In genomic region chr5:80122599-80122998, GRCh38 we compare ENCODE assay signal across 25 cellular contexts.
DNase-seq lines count a peak whose midpoint lies in the region; ATAC-seq, FAIRE-seq and TF ChIP-seq lines count a peak whose summit lies in the region.
"Had no signal": no experiment of that assay in that cellular context is flagged by ENCODE, and none has a peak within 500 bp of the region (broad histone marks: within the 10 kb centered on the region; RNA-seq: fewer than 3 reads in every experiment).

No MANE protein-coding gene starts in this region.

- no peaks in the 10 kb centered on the region for H3K4me1 ChIP-seq in right lobe of liver
- H3K4me1 ChIP-seq: breast epithelium, sigmoid colon, uterus had no signal

- POLR2A ChIA-PET in MCF 10A (lab: Yijun Ruan, JAX), result no interaction called here

- no peak overlapping the region for H3K27ac ChIP-seq in right lobe of liver
- H3K27ac ChIP-seq: breast epithelium, pancreas, sigmoid colon, uterus had no signal

- no peaks in the 10 kb centered on the region for H3K27me3 ChIP-seq in right lobe of liver
- H3K27me3 ChIP-seq: breast epithelium, pancreas, sigmoid colon, uterus had no signal

- H3K36me3 Mint-ChIP-seq in MCF 10A (ENCODE audit: insufficient read depth, unreplicated experiment), result no peaks in the 10 kb centered on the region

- peaks cover 9% of the 10 kb centered on the region for H3K4me1 Mint-ChIP-seq in MCF 10A (ENCODE audit: insufficient read depth, unreplicated experiment)
- H3K4me1 Mint-ChIP-seq: GM23338 had no signal

- intact Hi-C loops in right lobe of liver (cut with DNase I) (no loop called here), MCF 10A (cut with micrococcal nuclease) (no loop called here)

- H3K27ac Mint-ChIP-seq in MCF 10A (ENCODE audit: low read depth, unreplicated experiment), result no peak overlapping the region
- H3K27ac Mint-ChIP-seq: activated T-cell treated with anti-CD3 and anti-CD28 coated beads, Interleukin-2, amount 50 U/mL, for 24 hours; CD4-positive, alpha-beta T cell; GM23338; nephron had no signal

- TF ChIP-seq POLR2A in GM12891 (IDR thresholded peaks at IDR 0.05; ENCODE audit: low read depth, low read length) (no peak), right lobe of liver (IDR thresholded peaks at IDR 0.05) (no peak)

- no peaks in the 10 kb centered on the region for H3K36me3 ChIP-seq in right lobe of liver
- H3K36me3 ChIP-seq: breast epithelium, pancreas, sigmoid colon, uterus had no signal

- peak; percentile 13 to 21 for DNase-seq in AML-193 (lab: John Stamatoyannopoulos, UW)
- DNase-seq in GM12891 (ENCODE audit: insufficient read length, low spot score), result no peak
- DNase-seq in OCI-M1 (lab: John Stamatoyannopoulos, UW), result peak; percentile 43
- DNase-seq in right lobe of liver, result no peak
- DNase-seq in EL, result no peak
- DNase-seq in MCF 10A (ENCODE audit: unreplicated experiment), result no peak
- no peak for DNase-seq in GM19239 (ENCODE audit: insufficient read length, low spot score)
- DNase-seq in central memory CD4-positive, alpha-beta T cell, result no peak
- DNase-seq: activated CD4-positive, alpha-beta T cell treated with anti-CD3 and anti-CD28 coated beads for 1 hour; activated CD8-positive, alpha-beta memory T cell treated with anti-CD3 and anti-CD28 coated beads for 24 hours; activated naive CD4-positive, alpha-beta T cell; activated T-cell treated with anti-CD3 and anti-CD28 coated beads, Interleukin-2, amount 50 U/mL, for 24 hours; CD4-positive, alpha-beta T cell; cortex of kidney; DMS53; NCI-H1417; NCI-H2107; NCI-H510A treated with DMSO at 0.1 percent for 48 hours; pancreas; sigmoid colon; uterus had no signal

- H3K27me3 Mint-ChIP-seq in MCF 10A (ENCODE audit: insufficient read depth, unreplicated experiment), result no peaks in the 10 kb centered on the region
- H3K27me3 Mint-ChIP-seq: activated T-cell treated with anti-CD3 and anti-CD28 coated beads, Interleukin-2, amount 50 U/mL, for 24 hours; CD4-positive, alpha-beta T cell had no signal

- no peak for TF ChIP-seq CTCF in right lobe of liver (IDR thresholded peaks at IDR 0.05)
- TF ChIP-seq CTCF in MCF 10A (IDR thresholded peaks at IDR 0.05; ENCODE audit: unreplicated experiment), result no peak

- H3K9me3 Mint-ChIP-seq in MCF 10A (ENCODE audit: unreplicated experiment), result no peaks in the 10 kb centered on the region
- H3K9me3 Mint-ChIP-seq: activated T-cell treated with anti-CD3 and anti-CD28 coated beads, Interleukin-2, amount 50 U/mL, for 24 hours had no signal

- no peaks in the 10 kb centered on the region for H3K9me3 ChIP-seq in right lobe of liver
- H3K9me3 ChIP-seq: breast epithelium, pancreas, sigmoid colon, uterus had no signal

- no TSS peak for BruUV-seq in MCF 10A (replicated peaks; lab: Mats Ljungman, UMichigan)

- no peak overlapping the region for H3K4me3 Mint-ChIP-seq in MCF 10A (ENCODE audit: unreplicated experiment)
- H3K4me3 Mint-ChIP-seq: activated T-cell treated with anti-CD3 and anti-CD28 coated beads, Interleukin-2, amount 50 U/mL, for 24 hours; GM23338; nephron had no signal

- CTCF ChIA-PET in MCF 10A (lab: Yijun Ruan, JAX), result interaction anchor here (0.6 to 0.8 kb wide), 2 partner anchors 69 to 153 kb away, joined by 3 to 4 read pairs; no protein-coding TSS in a partner anchor

- WGBS in right lobe of liver (ENCODE audit: insufficient coverage, low coverage, low lambda C conversion rate, missing lambda C conversion rate), result 84% methylated on average over 2 of the region's 2 CpGs

- peak in 3 of 4 donors; percentile 39 to 44 (median 43) for ATAC-seq in right lobe of liver
- ATAC-seq: GM23338 had no signal

- peak; percentile 26 for FAIRE-seq in GM12891 (lab: Jason Lieb, UNC)
- FAIRE-seq in GM19239 (lab: Jason Lieb, UNC), result no peak
- FAIRE-seq: keratinocyte, pancreas had no signal

- H3K4me3 ChIP-seq in right lobe of liver, result no peak overlapping the region
- H3K4me3 ChIP-seq: breast epithelium, GM23338, pancreas, sigmoid colon, uterus had no signal

TF ChIP-seq in GM12891, 5 proteins besides CTCF, POLR2A, EP300 and RAD21:
- no peak for TF ChIP-seq TAF1 (IDR thresholded peaks at IDR 0.05; ENCODE audit: low read depth, low read length)
- TF ChIP-seq POU2F2 (IDR thresholded peaks at IDR 0.05; ENCODE audit: low read depth, low read length), result no peak
- TF ChIP-seq POLR2AphosphoS5 (IDR thresholded peaks at IDR 0.05; ENCODE audit: low read depth, low read length), result no peak
- no peak for TF ChIP-seq PAX5 (IDR thresholded peaks at IDR 0.05; ENCODE audit: insufficient read depth, low read length, severe bottlenecking)
- TF ChIP-seq SPI1 (IDR thresholded peaks at IDR 0.05; ENCODE audit: low read depth, low read length), result peak; percentile 33; the same call in 1 of the 2 replicates
TF ChIP-seq in GM12891: peak in this region for 1.

Comparison
In these comparisons a context has a peak if more than half of its experiments do, and no peak if none do; other contexts are left out.
1. DNase-seq: peak in AML-193 (2 of 2) and OCI-M1 (single experiment); none in GM12891 (single experiment), right lobe of liver (0 of 3), EL (single experiment), MCF 10A (single experiment), GM19239 (single experiment) and central memory CD4-positive, alpha-beta T cell (single experiment).